8 cellular contexts compared by ENCODE assay signal in the genomic region with DNA sequence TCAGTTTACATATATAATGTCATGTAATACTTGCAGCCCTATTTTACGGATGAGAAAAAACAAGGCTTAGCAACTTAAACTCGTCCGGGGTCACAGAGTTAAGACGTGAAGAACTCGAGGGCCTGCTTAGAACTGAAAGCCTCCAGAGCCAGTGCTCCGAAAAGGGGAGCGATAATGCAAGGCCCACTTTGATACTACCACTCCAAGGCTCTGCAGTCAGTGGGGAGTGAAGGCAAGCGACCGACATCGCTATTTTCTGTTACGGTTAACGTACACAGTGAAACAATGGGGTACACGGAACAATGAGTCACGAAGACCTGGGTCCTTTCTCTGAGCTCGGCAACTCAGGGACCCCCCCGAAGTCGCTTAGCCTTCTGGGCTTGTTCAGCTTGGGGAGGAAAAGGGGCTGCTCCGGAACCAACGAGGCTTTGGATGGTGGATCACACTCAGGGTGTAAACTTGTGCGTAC. TPM values are rescaled to one million over a fixed set of nuclear protein-coding genes. Genes with fewer than 3 reads are reported as not detected.
DNase-seq lines count a peak whose midpoint lies in the region; ATAC-seq and TF ChIP-seq lines count a peak whose summit lies in the region.

No MANE protein-coding gene starts in this region.

- peaks cover 13% of the 10 kb centered on the region for H3K36me3 Mint-ChIP-seq in activated T-cell treated with anti-CD3 and anti-CD28 coated beads, Interleukin-2, amount 50 U/mL, for 4 hours (ENCODE audit: insufficient read depth)
- H3K36me3 Mint-ChIP-seq in brain: peaks cover 37% of the 10 kb centered on the region

- intact Hi-C loops in lower lobe of right lung (cut with DNase I) (no loop called here), upper lobe of right lung (cut with DNase I) (loop anchor here (10.0 kb wide), 1 partner anchor 328 kb away; a partner anchor contains a TSS)

- in situ Hi-C loops in GM13977 (cut with MboI; ENCODE audit: low pct_unique_long_range_greater_than_20kb, low sequenced_read_pairs, unreplicated experiment): loop anchor here (25.0 kb wide), 5 partner anchors 336 to 1411 kb away; a partner anchor contains a TSS

- peak overlapping the region; percentile 98 for H3K27ac ChIP-seq in lower lobe of right lung
- H3K27ac ChIP-seq in upper lobe of right lung: peak overlapping the region; percentile 98

- ATAC-seq in activated T-cell treated with anti-CD3 and anti-CD28 coated beads, Interleukin-2, amount 50 U/mL, for 4 hours: peak; percentile 51 to 64
- peak; percentile 29 to 44 for ATAC-seq in lower lobe of right lung
- ATAC-seq in upper lobe of right lung: no peak

- peak overlapping the region; percentile 54 for H3K4me3 ChIP-seq in Jurkat, Clone E6-1 (ENCODE audit: low read length)
- peak overlapping the region; percentile 84 for H3K4me3 ChIP-seq in lower lobe of right lung
- peak overlapping the region; percentile 93 for H3K4me3 ChIP-seq in upper lobe of right lung

- H3K9me3 ChIP-seq in lower lobe of right lung (no peaks in the 10 kb centered on the region), upper lobe of right lung (no peaks in the 10 kb centered on the region)

- H3K4me1 ChIP-seq in lower lobe of right lung (peaks cover 34% of the 10 kb centered on the region), upper lobe of right lung (peaks cover 29% of the 10 kb centered on the region)

- peaks cover 48% of the 10 kb centered on the region for H3K4me1 Mint-ChIP-seq in activated T-cell treated with anti-CD3 and anti-CD28 coated beads, Interleukin-2, amount 50 U/mL, for 4 hours (ENCODE audit: low read depth)
- H3K4me1 Mint-ChIP-seq in brain: peaks cover 47% of the 10 kb centered on the region

- TF ChIP-seq CTCF in brain (conservative IDR thresholded peaks at IDR 0.05) (no peak), lower lobe of right lung (IDR thresholded peaks at IDR 0.05) (no peak), upper lobe of right lung (IDR thresholded peaks at IDR 0.05) (no peak), GM13977 (IDR thresholded peaks at IDR 0.05; ENCODE audit: extremely low read depth, insufficient read depth, missing control alignments) (no peak)

- peak overlapping the region; percentile 98 to 100 (median 99) for H3K27ac Mint-ChIP-seq in brain

- H3K36me3 ChIP-seq in lower lobe of right lung: no peaks in the 10 kb centered on the region
- no peaks in the 10 kb centered on the region for H3K36me3 ChIP-seq in upper lobe of right lung

- H3K27me3 ChIP-seq in lower lobe of right lung (ENCODE audit: low read depth) (no peaks in the 10 kb centered on the region), upper lobe of right lung (no peaks in the 10 kb centered on the region)

- no peaks in the 10 kb centered on the region for H3K9me3 Mint-ChIP-seq in activated T-cell treated with anti-CD3 and anti-CD28 coated beads, Interleukin-2, amount 50 U/mL, for 4 hours
- peaks cover 0 to 3% (median 0%) of the 10 kb centered on the region in 5 experiments for H3K9me3 Mint-ChIP-seq in brain

- no peak for DNase-seq in activated T-cell treated with anti-CD3 and anti-CD28 coated beads, Interleukin-2, amount 50 U/mL, for 4 hours
- DNase-seq in activated T-cell treated with anti-CD3 and anti-CD28 coated beads, Interleukin-2, amount 50 U/mL, for 48 hours: no peak
- DNase-seq in Jurkat, Clone E6-1 (ENCODE audit: low read depth, low spot score): no peak
- DNase-seq in lower lobe of right lung (no peak), upper lobe of right lung (no peak), GM13977 (ENCODE audit: low spot score) (no peak), occipital lobe (lab: John Stamatoyannopoulos, UW) (no peak)

- peak overlapping the region; percentile 99 for H3K4me3 Mint-ChIP-seq in activated T-cell treated with anti-CD3 and anti-CD28 coated beads, Interleukin-2, amount 50 U/mL, for 4 hours
- H3K4me3 Mint-ChIP-seq in brain: peak overlapping the region; percentile 98 to 100 (median 99)

- no peaks in the 10 kb centered on the region for H3K27me3 Mint-ChIP-seq in activated T-cell treated with anti-CD3 and anti-CD28 coated beads, Interleukin-2, amount 50 U/mL, for 4 hours (ENCODE audit: low read depth)
- peaks cover 11% of the 10 kb centered on the region for H3K27me3 Mint-ChIP-seq in brain

RNA-seq across cellular contexts. Expression of a gene that starts 1.0 kb away (rescaled TPM):
- 100 to 1,000 TPM in 1 of 3 donors, 10 to 100 TPM in 2; 89.1 to 105 (median 91.7) TPM for total RNA-seq in activated T-cell treated with anti-CD3 and anti-CD28 coated beads, Interleukin-2, amount 50 U/mL, for 4 hours
- 134 TPM for polyA plus RNA-seq in Jurkat, Clone E6-1 (2012; ENCODE audit: insufficient read depth, insufficient read length)
- polyA plus RNA-seq in brain (ENCODE audit: insufficient read depth, low read depth, low replicate concordance): 50.3 TPM
- total RNA-seq in lower lobe of right lung: 62.9 TPM
- total RNA-seq in upper lobe of right lung: 66.5 TPM
- 72.7 TPM for total RNA-seq in occipital lobe
